19 cellular contexts compared by ENCODE assay signal in genomic region chr9:91303741-91304140, GRCh38. TPM values are rescaled to one million over a fixed set of nuclear protein-coding genes. Genes with fewer than 3 reads are reported as not detected.
DNase-seq lines count a peak whose midpoint lies in the region; ATAC-seq, FAIRE-seq and TF ChIP-seq lines count a peak whose summit lies in the region.
"Had no signal": no experiment of that assay in that cellular context is flagged by ENCODE, and none has a peak within 500 bp of the region (broad histone marks: within the 10 kb centered on the region; RNA-seq: fewer than 3 reads in every experiment).

No MANE protein-coding gene starts in this region.

- CTCF ChIA-PET in PC-3 (lab: Charles Lee): interaction anchor here (0.6 kb wide), 1 partner anchor 10 kb away, joined by 3 read pairs; no protein-coding TSS in a partner anchor

- H3K79me2 ChIP-seq in PC-3 (ENCODE audit: low read length): no peaks in the 10 kb centered on the region

- no peaks in the 10 kb centered on the region for H3K27me3 ChIP-seq in PC-3 (ENCODE audit: low read length)
- no peaks in the 10 kb centered on the region for H3K27me3 ChIP-seq in esophagus squamous epithelium
- no peaks in the 10 kb centered on the region for H3K27me3 ChIP-seq in psoas muscle (ENCODE audit: insufficient read depth in 3 of 3, low read length in 2 of 3)
- H3K27me3 ChIP-seq in colonic mucosa: no peaks in the 10 kb centered on the region
- H3K27me3 ChIP-seq: SJCRH30, spleen had no signal

- H3K4me1 ChIP-seq in PC-3 (ENCODE audit: insufficient read depth, low read length) (peaks cover 31% of the 10 kb centered on the region), esophagus squamous epithelium (peaks cover 18 to 56% (median 34%) of the 10 kb centered on the region in 3 donors), psoas muscle (peaks cover 57% of the 10 kb centered on the region), colonic mucosa (no peaks in the 10 kb centered on the region)
- H3K4me1 ChIP-seq: SJCRH30 had no signal

- TF ChIP-seq CTCF in PC-3 (conservative IDR thresholded peaks at IDR 0.05; ENCODE audit: low read depth, low read length) (no peak), esophagus squamous epithelium (IDR thresholded peaks at IDR 0.05) (no peak), psoas muscle (IDR thresholded peaks at IDR 0.05) (no peak), colonic mucosa (IDR thresholded peaks at IDR 0.05) (no peak)

- WGBS in esophagus squamous epithelium, 2 donors: 80 to 86% methylated on average over 1 of the region's 1 CpG
- WGBS in psoas muscle, 3 donors: 79 to 91% (median 83%) methylated on average over 1 of the region's 1 CpG

- DNase-seq in GM18507 (ENCODE audit: extremely low spot score, insufficient read length, low read depth): no peak
- DNase-seq in PC-3: no peak
- DNase-seq in esophagus squamous epithelium (lab: John Stamatoyannopoulos, UW): no peak
- no peak for DNase-seq in psoas muscle
- no peak for DNase-seq in amygdala (lab: John Stamatoyannopoulos, UW)
- DNase-seq in sciatic nerve (ENCODE audit: low spot score): no peak
- no peak for DNase-seq in colonic mucosa
- DNase-seq in activated effector memory CD4-positive, alpha-beta T cell treated with anti-CD3 and anti-CD28 coated beads, Interleukin-2, amount 50 U/mL, for 16 hours: no peak
- DNase-seq: activated CD4-positive, alpha-beta T cell treated with anti-CD3 and anti-CD28 coated beads, Interleukin-2, amount 10 ng/mL, durations not matched to agents 24 days and 14 days; activated CD8-positive, alpha-beta memory T cell treated with anti-CD3 and anti-CD28 coated beads, Interleukin-2, amount 50 U/mL, for 4 hours; activated effector memory CD4-positive, alpha-beta T cell treated with Interleukin-2 at 50 U/mL for 16 hours; Calu3; central memory CD4-positive, alpha-beta T cell; NCI-H1930; SJCRH30; spleen; stimulated activated CD4-positive, alpha-beta T cell treated with anti-CD3 and anti-CD28 coated beads, Interleukin-4, amount 100 ng/mL, for 24 hours had no signal

- no peak overlapping the region for H3K4me2 ChIP-seq in PC-3 (ENCODE audit: low read length)
- H3K4me2 ChIP-seq: KMS-11 had no signal

- no TSS peak for BruUV-seq in PC-3 (replicated peaks; lab: Mats Ljungman, UMichigan)

- peak; percentile 39 for FAIRE-seq in GM18507 (lab: Jason Lieb, UNC)

- no peaks in the 10 kb centered on the region for H4K20me1 ChIP-seq in PC-3 (ENCODE audit: low read length)

- no peak for TF ChIP-seq POLR2A in esophagus squamous epithelium (IDR thresholded peaks at IDR 0.05)

- H3K4me3 ChIP-seq in PC-3 (ENCODE audit: low read length) (no peak overlapping the region), esophagus squamous epithelium (no peak overlapping the region), psoas muscle (no peak overlapping the region), colonic mucosa (no peak overlapping the region)
- H3K4me3 ChIP-seq: SJCRH30, spleen had no signal

- no peak overlapping the region for H2AFZ ChIP-seq in PC-3 (ENCODE audit: low read length)

- no peaks in the 10 kb centered on the region for H3F3A ChIP-seq in PC-3 (ENCODE audit: low read length, unreplicated experiment)

- H3K36me3 ChIP-seq in PC-3 (ENCODE audit: low read depth, low read length) (no peaks in the 10 kb centered on the region), esophagus squamous epithelium (no peaks in the 10 kb centered on the region), psoas muscle (ENCODE audit: insufficient read depth in 1 of 2, low read depth in 1 of 2) (peaks cover 0 to 3% of the 10 kb centered on the region in 2 donors), colonic mucosa (no peaks in the 10 kb centered on the region)
- H3K36me3 ChIP-seq: SJCRH30 had no signal

- H3K9me3 ChIP-seq in PC-3 (ENCODE audit: low read length): no peaks in the 10 kb centered on the region
- no peaks in the 10 kb centered on the region for H3K9me3 ChIP-seq in esophagus squamous epithelium
- no peaks in the 10 kb centered on the region for H3K9me3 ChIP-seq in psoas muscle
- H3K9me3 ChIP-seq in colonic mucosa: no peaks in the 10 kb centered on the region
- H3K9me3 ChIP-seq: SJCRH30, spleen had no signal

- H3K9ac ChIP-seq in PC-3 (ENCODE audit: low read length) (peak overlapping the region; percentile 41; the same call in 1 of the 2 replicates), colonic mucosa (ENCODE audit: low read depth in 2 of 2, low read length in 2 of 2) (no peak overlapping the region)
- H3K9ac ChIP-seq: KMS-11 had no signal

- POLR2A ChIA-PET in PC-3 (lab: Charles Lee; ENCODE audit: unreplicated experiment): no interaction called here

- H3K9me2 ChIP-seq in PC-3 (replicated peaks; ENCODE audit: low read length): no peaks in the 10 kb centered on the region

- H3K27ac ChIP-seq in PC-3 (ENCODE audit: low read length) (peak overlapping the region; percentile 82), esophagus squamous epithelium (peak overlapping the region in 3 of 4 donors; percentile 78 to 87 (median 81)), psoas muscle (peak overlapping the region; percentile 91), colonic mucosa (no peak overlapping the region)
- H3K27ac ChIP-seq: KMS-11, SJCRH30 had no signal

- intact Hi-C loops in PC-3 (cut with micrococcal nuclease): loop anchor here (2.0 to 5.0 kb wide), 2 partner anchors 45 to 119 kb away; partner anchors contain the start of gene NFIL3
- intact Hi-C loops in esophagus squamous epithelium (cut with DNase I): no loop called here
- intact Hi-C loops in psoas muscle (cut with DNase I): loop anchor here in 1 of 2 donors (5.0 kb wide), 1 partner anchor 106 kb away; no protein-coding TSS in a partner anchor
- intact Hi-C loops in sciatic nerve (cut with DNase I): no loop called here
- intact Hi-C loops in colonic mucosa (cut with DNase I): no loop called here

- ATAC-seq in PC-3: no peak
- ATAC-seq in psoas muscle: no peak
- no peak for ATAC-seq in sciatic nerve
- ATAC-seq: esophagus mucosa had no signal

RNA-seq across cellular contexts. Expression of gene AUH, which starts 58.0 kb away (rescaled TPM):
- total RNA-seq in PC-3 (2014; rRNA removed) (30.4 and 32.3 TPM in 2 replicates), esophagus squamous epithelium (10 to 100 TPM; 10.6 to 25.4 (median 16.7) TPM), psoas muscle (10 to 100 TPM; 14.1 to 20.6 (median 18.4) TPM), sciatic nerve (28.7 TPM), colonic mucosa (10 to 100 TPM; 21.5 to 47.6 TPM)
- 10 to 100 TPM in 2 of 3 donors, 1 to 10 TPM in 1; 9.9 to 11.8 (median 11.3) TPM for polyA plus RNA-seq in psoas muscle
